Comparison of ENCODE assay signal across 19 cellular contexts in genomic region chr5:100855295-100855694, GRCh38. TPM values are rescaled to one million over a fixed set of nuclear protein-coding genes. Genes with fewer than 3 reads are reported as not detected.
DNase-seq lines count a peak whose midpoint lies in the region; ATAC-seq and TF ChIP-seq lines count a peak whose summit lies in the region.
"Had no signal": no experiment of that assay in that cellular context is flagged by ENCODE, and none has a peak within 500 bp of the region (broad histone marks: within the 10 kb centered on the region; RNA-seq: fewer than 3 reads in every experiment).

No MANE protein-coding gene starts in this region.

- no peak overlapping the region for H3K27ac ChIP-seq in CD4-positive, alpha-beta T cell (ENCODE audit: low read depth, low read length)
- peak overlapping the region; percentile 95 for H3K27ac ChIP-seq in DOHH2 (ENCODE audit: low read depth, low read length)
- peak overlapping the region; percentile 13 for H3K27ac ChIP-seq in muscle layer of duodenum (ENCODE audit: low read length)
- H3K27ac ChIP-seq: pancreas, upper lobe of left lung had no signal

- TF ChIP-seq CTCF in CD4-positive, alpha-beta T cell (IDR thresholded peaks at IDR 0.05): no peak
- TF ChIP-seq CTCF in DOHH2 (IDR thresholded peaks at IDR 0.05; ENCODE audit: low read depth, low read length, poor library complexity, severe bottlenecking): no peak

- CTCF ChIA-PET in CD4-positive, alpha-beta T cell (lab: Charles Lee): no interaction called here
- CTCF ChIA-PET in T-cell (lab: Charles Lee): no interaction called here

- H3K9me3 ChIP-seq in CD4-positive, alpha-beta T cell (ENCODE audit: control insufficient read depth, low read length): no peaks in the 10 kb centered on the region
- no peaks in the 10 kb centered on the region for H3K9me3 ChIP-seq in DOHH2 (ENCODE audit: control insufficient read depth, insufficient read depth, low read length)
- no peaks in the 10 kb centered on the region for H3K9me3 ChIP-seq in muscle layer of duodenum (ENCODE audit: control insufficient read depth in 1 of 2, low read length in 2 of 2)
- H3K9me3 ChIP-seq: pancreas, upper lobe of left lung had no signal

- no peaks in the 10 kb centered on the region for H3K9me2 ChIP-seq in DOHH2 (replicated peaks; ENCODE audit: control insufficient read depth, low read length)

- intact Hi-C loops in CD4-positive, alpha-beta T cell (cut with DNase I, micrococcal nuclease): no loop called here

- H3K4me3 Mint-ChIP-seq in CD4-positive, alpha-beta T cell: peak overlapping the region; percentile 27
- no peak overlapping the region for H3K4me3 Mint-ChIP-seq in T-cell
- H3K4me3 Mint-ChIP-seq: GM23338 had no signal

- no peaks in the 10 kb centered on the region for H4K20me1 ChIP-seq in DOHH2 (ENCODE audit: control insufficient read depth, insufficient read depth, low read depth, low read length)

- H3K27me3 ChIP-seq in CD4-positive, alpha-beta T cell (ENCODE audit: control insufficient read depth, insufficient read depth, low read length): no peaks in the 10 kb centered on the region
- H3K27me3 ChIP-seq in DOHH2 (ENCODE audit: control insufficient read depth, low read length) (no peaks in the 10 kb centered on the region), muscle layer of duodenum (ENCODE audit: low read depth, low read length) (no peaks in the 10 kb centered on the region)
- H3K27me3 ChIP-seq: pancreas, upper lobe of left lung had no signal

- H3K79me2 ChIP-seq in DOHH2 (ENCODE audit: control insufficient read depth, low read length): peaks cover 10% of the 10 kb centered on the region; the same call in 1 of the 2 replicates

- H3K27ac Mint-ChIP-seq in CD4-positive, alpha-beta T cell: peak overlapping the region; percentile 63
- peak overlapping the region; percentile 40 to 78 for H3K27ac Mint-ChIP-seq in T-cell
- H3K27ac Mint-ChIP-seq: GM23338 had no signal

- DNase-seq in CD4-positive, alpha-beta T cell: no peak
- DNase-seq in T-cell (no peak), D341Med (ENCODE audit: low spot score) (no peak), 8988T (no peak), OCI-M1 (lab: John Stamatoyannopoulos, UW) (no peak)
- DNase-seq: activated effector memory CD4-positive, alpha-beta T cell treated with Interleukin-2 at 50 U/mL for 16 hours; EL; NCI-H146; NCI-H226; NK-92 treated with Interleukin-12 subunit alpha and Interleukin-12 subunit beta, amount 100 ng/mL, for 24 hours; pancreas; SHP77; stimulated activated naive CD4-positive, alpha-beta T cell; T1000; upper lobe of left lung had no signal

- H3K4me2 ChIP-seq in DOHH2 (ENCODE audit: low read length): peak overlapping the region; percentile 88
- H3K4me2 ChIP-seq: GM23338 had no signal

- H3K9me3 Mint-ChIP-seq in CD4-positive, alpha-beta T cell: no peaks in the 10 kb centered on the region
- H3K9me3 Mint-ChIP-seq in T-cell: no peaks in the 10 kb centered on the region
- H3K9me3 Mint-ChIP-seq: GM23338 had no signal

- H3K36me3 Mint-ChIP-seq in CD4-positive, alpha-beta T cell (ENCODE audit: low read depth): peaks cover 45% of the 10 kb centered on the region
- H3K36me3 Mint-ChIP-seq in T-cell: peaks cover 37% of the 10 kb centered on the region

- no peak for ATAC-seq in CD4-positive, alpha-beta T cell (ENCODE audit: poor library complexity)
- ATAC-seq in T-cell (replicated peaks in 1 of 4): no peak
- ATAC-seq: GM23338, pancreas had no signal

- H3K4me3 ChIP-seq in DOHH2 (ENCODE audit: low read length) (peak overlapping the region; percentile 66), muscle layer of duodenum (ENCODE audit: low read depth in 1 of 2, low read length in 2 of 2) (no peak overlapping the region)
- H3K4me3 ChIP-seq: GM23338, pancreas, skin epidermis, upper lobe of left lung had no signal

- no peaks in the 10 kb centered on the region for H3K27me3 Mint-ChIP-seq in CD4-positive, alpha-beta T cell
- no peaks in the 10 kb centered on the region for H3K27me3 Mint-ChIP-seq in T-cell

- H3K4me1 Mint-ChIP-seq in CD4-positive, alpha-beta T cell (ENCODE audit: low read depth): peaks cover 65% of the 10 kb centered on the region
- peaks cover 53 to 60% (median 60%) of the 10 kb centered on the region in 3 donors for H3K4me1 Mint-ChIP-seq in T-cell
- H3K4me1 Mint-ChIP-seq: GM23338 had no signal

- POLR2A ChIA-PET in CD4-positive, alpha-beta T cell (lab: Charles Lee): interaction anchor here (1.6 kb wide), 1 partner anchor 46 kb away, joined by 5 read pairs; no protein-coding TSS in a partner anchor
- POLR2A ChIA-PET in T-cell (lab: Charles Lee): no interaction called here

- peaks cover 86% of the 10 kb centered on the region for H3K4me1 ChIP-seq in DOHH2 (ENCODE audit: control insufficient read depth, low read length)
- H3K4me1 ChIP-seq in muscle layer of duodenum (ENCODE audit: control insufficient read depth in 1 of 2, insufficient read depth in 2 of 2, low read length in 2 of 2): no peaks in the 10 kb centered on the region
- H3K4me1 ChIP-seq: pancreas had no signal

- peaks cover 38% of the 10 kb centered on the region for H3F3A ChIP-seq in DOHH2 (ENCODE audit: control insufficient read depth, insufficient read depth)

- H3K36me3 ChIP-seq in DOHH2 (ENCODE audit: control insufficient read depth, low read length) (peaks cover 18% of the 10 kb centered on the region), muscle layer of duodenum (ENCODE audit: control insufficient read depth in 1 of 2, insufficient read depth in 2 of 2, low read length in 2 of 2) (no peaks in the 10 kb centered on the region)
- H3K36me3 ChIP-seq: pancreas, upper lobe of left lung had no signal

RNA-seq across cellular contexts. Expression of gene ST8SIA4, which starts 47.8 kb away (rescaled TPM):
- 10 to 100 TPM; 17.8 to 19.5 TPM for total RNA-seq in CD4-positive, alpha-beta T cell
- total RNA-seq in T-cell: 10 to 100 TPM; 27.0 to 36.9 (median 28.8) TPM
